ENCODE assay signal across 15 cellular contexts in genomic region chr5:172364773-172365172, GRCh38.
A peak's percentile ranks its signal among the peaks of the same experiment; 100 is the strongest.
DNase-seq lines count a peak whose midpoint lies in the region; ATAC-seq and TF ChIP-seq lines count a peak whose summit lies in the region.
"Had no signal": no experiment of that assay in that cellular context is flagged by ENCODE, and none has a peak within 500 bp of the region (broad histone marks: within the 10 kb centered on the region; RNA-seq: fewer than 3 reads in every experiment).

No MANE protein-coding gene starts in this region.

- H3K4me1 Mint-ChIP-seq in activated naive CD4-positive, alpha-beta T cell treated with anti-CD3 and anti-CD28 coated beads for 36 hours (ENCODE audit: low read depth), result peaks cover 8% of the 10 kb centered on the region
- H3K4me1 Mint-ChIP-seq in dendritic cell treated with granulocyte-macrophage colony-stimulating factor and Interleukin-4, amounts not matched to agents 40 ng/mL and 50 ng/mL, for 4 days (ENCODE audit: low read depth), result peaks cover 38% of the 10 kb centered on the region
- peaks cover 24% of the 10 kb centered on the region for H3K4me1 Mint-ChIP-seq in CD14-positive monocyte
- H3K4me1 Mint-ChIP-seq: nephron progenitor cell had no signal

- H3K27me3 Mint-ChIP-seq in activated naive CD4-positive, alpha-beta T cell treated with anti-CD3 and anti-CD28 coated beads for 36 hours (ENCODE audit: low read depth), result no peaks in the 10 kb centered on the region
- peaks cover 1% of the 10 kb centered on the region for H3K27me3 Mint-ChIP-seq in dendritic cell treated with granulocyte-macrophage colony-stimulating factor and Interleukin-4, amounts not matched to agents 40 ng/mL and 50 ng/mL, for 4 days
- peaks cover 4 to 13% (median 4%) of the 10 kb centered on the region in 3 donors for H3K27me3 Mint-ChIP-seq in CD14-positive monocyte (ENCODE audit: low read depth in 3 of 3)

- no peaks in the 10 kb centered on the region for H3K9me3 Mint-ChIP-seq in activated naive CD4-positive, alpha-beta T cell treated with anti-CD3 and anti-CD28 coated beads for 36 hours
- H3K9me3 Mint-ChIP-seq in dendritic cell treated with granulocyte-macrophage colony-stimulating factor and Interleukin-4, amounts not matched to agents 40 ng/mL and 50 ng/mL, for 4 days, result no peaks in the 10 kb centered on the region
- H3K9me3 Mint-ChIP-seq in CD14-positive monocyte, result peaks cover 0 to 12% (median 0%) of the 10 kb centered on the region in 7 donors
- H3K9me3 Mint-ChIP-seq: nephron progenitor cell had no signal

- peak; percentile 66 for DNase-seq in activated naive CD4-positive, alpha-beta T cell treated with anti-CD3 and anti-CD28 coated beads for 36 hours
- no peak for DNase-seq in activated naive CD4-positive, alpha-beta T cell treated with anti-CD3 and anti-CD28 coated beads, Interleukin-2, amount 50 U/mL, for 16 hours
- DNase-seq in NCI-H69 (lab: John Stamatoyannopoulos, UW), result peak; percentile 20
- DNase-seq in substantia nigra (lab: John Stamatoyannopoulos, UW), result peak in 39 of 49 donors; percentile 9 to 74 (median 39)
- DNase-seq in CD14-positive monocyte (ENCODE audit: low spot score), result no peak
- no peak for DNase-seq in MG63
- DNase-seq: activated CD4-positive, alpha-beta T cell treated with anti-CD3 and anti-CD28 coated beads, Interleukin-2, amount 50 U/mL, for 4 hours; GF-D8; NCI-H146; NCI-H82; nephron progenitor cell had no signal

- no peaks in the 10 kb centered on the region for H3K27me3 ChIP-seq in MG63

- no peaks in the 10 kb centered on the region for H3K9me3 ChIP-seq in MG63

- peaks cover 45% of the 10 kb centered on the region for H3K36me3 ChIP-seq in MG63

- peak overlapping the region; percentile 59 for H3K27ac ChIP-seq in substantia nigra (ENCODE audit: low read depth, low read length, poor library complexity, severe bottlenecking)

- ATAC-seq in HG02870 (IDR thresholded peaks at IDR 0.05; ENCODE audit: unreplicated experiment), result no peak
- ATAC-seq: activated naive CD4-positive, alpha-beta T cell treated with anti-CD3 and anti-CD28 coated beads, Interleukin-2, amount 50 U/mL, for 72 hours; T-cell had no signal

- no peaks in the 10 kb centered on the region for H3K36me3 Mint-ChIP-seq in activated naive CD4-positive, alpha-beta T cell treated with anti-CD3 and anti-CD28 coated beads for 36 hours (ENCODE audit: low read depth)
- no peaks in the 10 kb centered on the region for H3K36me3 Mint-ChIP-seq in dendritic cell treated with granulocyte-macrophage colony-stimulating factor and Interleukin-4, amounts not matched to agents 40 ng/mL and 50 ng/mL, for 4 days (ENCODE audit: low read depth)
- H3K36me3 Mint-ChIP-seq in CD14-positive monocyte, result peaks cover 0 to 3% of the 10 kb centered on the region in 2 donors
- H3K36me3 Mint-ChIP-seq: T-cell had no signal

- no peak for TF ChIP-seq CTCF in CD14-positive monocyte (IDR thresholded peaks at IDR 0.05)

- no peak overlapping the region for H3K27ac Mint-ChIP-seq in activated naive CD4-positive, alpha-beta T cell treated with anti-CD3 and anti-CD28 coated beads for 36 hours
- H3K27ac Mint-ChIP-seq in dendritic cell treated with granulocyte-macrophage colony-stimulating factor and Interleukin-4, amounts not matched to agents 40 ng/mL and 50 ng/mL, for 4 days, result peak overlapping the region; percentile 11
- peak overlapping the region in 1 of 7 donors; percentile 0 for H3K27ac Mint-ChIP-seq in CD14-positive monocyte
- H3K27ac Mint-ChIP-seq: nephron progenitor cell, T-cell had no signal

- H3K4me3 ChIP-seq in MG63, result no peak overlapping the region

- intact Hi-C loops in activated naive CD4-positive, alpha-beta T cell treated with anti-CD3 and anti-CD28 coated beads for 36 hours (cut with micrococcal nuclease), result loop anchor here (5.0 to 10.0 kb wide), 3 partner anchors 50 to 177 kb away; partner anchors contain the start of genes SH3PXD2B and STK10
- intact Hi-C loops in dendritic cell treated with granulocyte-macrophage colony-stimulating factor and Interleukin-4, amounts not matched to agents 40 ng/mL and 50 ng/mL, for 4 days (cut with micrococcal nuclease), result no loop called here
- intact Hi-C loops in CD14-positive monocyte (cut with micrococcal nuclease), result loop anchor here in 1 of 2 donors (5.0 kb wide), 1 partner anchor 48 kb away; no protein-coding TSS in a partner anchor

- CTCF ChIA-PET in activated naive CD4-positive, alpha-beta T cell treated with anti-CD3 and anti-CD28 coated beads for 36 hours (lab: Charles Lee), result no interaction called here

- no peak overlapping the region for H3K4me3 Mint-ChIP-seq in activated naive CD4-positive, alpha-beta T cell treated with anti-CD3 and anti-CD28 coated beads for 36 hours
- H3K4me3 Mint-ChIP-seq in dendritic cell treated with granulocyte-macrophage colony-stimulating factor and Interleukin-4, amounts not matched to agents 40 ng/mL and 50 ng/mL, for 4 days, result no peak overlapping the region
- peak overlapping the region in 1 of 2 donors; percentile 49 for H3K4me3 Mint-ChIP-seq in CD14-positive monocyte
- H3K4me3 Mint-ChIP-seq: nephron progenitor cell, T-cell had no signal

Comparison
In these comparisons a context has a peak if more than half of its experiments do, and no peak if none do; other contexts are left out.
1. DNase-seq: peak in activated naive CD4-positive, alpha-beta T cell treated with anti-CD3 and anti-CD28 coated beads for 36 hours (single experiment), NCI-H69 (single experiment) and substantia nigra (39 of 49); none in activated naive CD4-positive, alpha-beta T cell treated with anti-CD3 and anti-CD28 coated beads, Interleukin-2, amount 50 U/mL, for 16 hours (single experiment), CD14-positive monocyte (single experiment) and MG63 (single experiment).